Comparison of ENCODE assay signal across 8 cellular contexts in genomic region chr1:31977361-31978131, GRCh38. TPM values are rescaled to one million over a fixed set of nuclear protein-coding genes. Genes with fewer than 3 reads are reported as not detected.
DNase-seq lines count a peak whose midpoint lies in the region; ATAC-seq and TF ChIP-seq lines count a peak whose summit lies in the region.

No MANE protein-coding gene starts in this region.

- DNase-seq in DMS53 (lab: John Stamatoyannopoulos, UW), result peak; percentile 35
- DNase-seq in DMS53 treated with DMSO at 0.1 percent for 48 hours (lab: John Stamatoyannopoulos, UW; ENCODE audit: unreplicated experiment), result no peak
- DNase-seq in NOMO-1 treated with dmso at 0.1 percent for 144 hours (lab: John Stamatoyannopoulos, UW; ENCODE audit: unreplicated experiment), result peak; percentile 11
- DNase-seq in endothelial cell (ENCODE audit: low spot score), result peak; percentile 46
- DNase-seq in posterior vena cava (ENCODE audit: low spot score), result peak; percentile 58
- DNase-seq in NCI-H1105 treated with DMSO at 0.1 percent for 48 hours (lab: John Stamatoyannopoulos, UW), result no peak

- H3K4me3 Mint-ChIP-seq in endothelial cell (ENCODE audit: unreplicated experiment), result no peak overlapping the region

- H3K27ac Mint-ChIP-seq in endothelial cell (ENCODE audit: unreplicated experiment), result no peak overlapping the region

- peaks cover 14% of the 10 kb centered on the region for H3K4me1 Mint-ChIP-seq in endothelial cell (ENCODE audit: unreplicated experiment)

- peaks cover 3% of the 10 kb centered on the region for H3K27me3 Mint-ChIP-seq in endothelial cell (ENCODE audit: unreplicated experiment)

- no peak for ATAC-seq in HG02970 (IDR thresholded peaks at IDR 0.05; ENCODE audit: low FRiP score, unreplicated experiment)
- no peak for ATAC-seq in GM18520 (IDR thresholded peaks at IDR 0.05; ENCODE audit: unreplicated experiment)

- intact Hi-C loops in posterior vena cava (cut with DNase I), result no loop called here

- H3K9me3 Mint-ChIP-seq in endothelial cell (ENCODE audit: unreplicated experiment), result no peaks in the 10 kb centered on the region

- TF ChIP-seq CTCF in endothelial cell (IDR thresholded peaks at IDR 0.05; ENCODE audit: unreplicated experiment), result peak; percentile 37

- peaks cover 2% of the 10 kb centered on the region for H3K36me3 Mint-ChIP-seq in endothelial cell (ENCODE audit: low read depth, unreplicated experiment)

RNA-seq across cellular contexts. Expression of gene KHDRBS1, which starts 36.1 kb away (rescaled TPM):
- total RNA-seq in endothelial cell (ENCODE audit: unreplicated experiment), result 203 TPM
- total RNA-seq in posterior vena cava, result 10 to 100 TPM; 68.8 to 71.5 TPM

RNA-seq across cellular contexts. Expression of gene PTP4A2, which starts 39.4 kb away (rescaled TPM):
- 162 TPM for total RNA-seq in endothelial cell (ENCODE audit: unreplicated experiment)
- total RNA-seq in posterior vena cava, result 100 to 1,000 TPM; 259 to 375 TPM

Comparison
In these comparisons a context has a peak if more than half of its experiments do, and no peak if none do; other contexts are left out.
1. DNase-seq: peak in DMS53 (single experiment), NOMO-1 treated with dmso at 0.1 percent for 144 hours (single experiment), endothelial cell (single experiment) and posterior vena cava (single experiment); none in DMS53 treated with DMSO at 0.1 percent for 48 hours (single experiment) and NCI-H1105 treated with DMSO at 0.1 percent for 48 hours (single experiment).